ENCODE assay signal across 8 cellular contexts in the genomic region with DNA sequence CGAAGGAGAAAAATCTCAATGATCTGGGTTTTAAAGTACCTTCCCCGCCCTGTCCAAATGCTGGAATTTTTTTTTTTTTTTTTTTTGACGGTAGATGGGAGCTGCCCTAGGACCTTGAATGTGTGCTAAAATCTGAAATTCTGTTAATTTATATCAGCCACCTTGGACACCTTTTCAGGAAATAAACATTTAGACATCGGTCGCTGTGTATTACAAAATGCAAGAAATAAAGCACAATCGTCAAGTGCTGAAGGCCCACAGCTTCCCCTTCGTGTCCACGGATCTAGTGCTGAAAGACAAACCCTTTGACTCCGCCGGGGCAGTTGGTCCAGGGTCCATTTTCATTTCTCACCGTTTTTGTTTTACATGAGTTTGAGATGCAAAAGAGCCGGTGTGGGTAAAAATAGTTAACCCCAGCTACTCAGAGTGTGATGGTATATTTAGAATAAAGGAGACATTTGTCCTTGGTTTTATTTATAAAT.
DNase-seq lines count a peak whose midpoint lies in the region; ATAC-seq and TF ChIP-seq lines count a peak whose summit lies in the region.

No MANE protein-coding gene starts in this region.

- H3K4ac ChIP-seq in IMR-90 (ENCODE audit: low read depth, low read length) = peak overlapping the region; percentile 100

- H3K27ac ChIP-seq in IMR-90 (ENCODE audit: insufficient read depth, low read length) = peak overlapping the region; percentile 91
- H3K27ac ChIP-seq in VCaP = peak overlapping the region; percentile 100
- peak overlapping the region; percentile 88 to 99 for H3K27ac ChIP-seq in uterus

- peak overlapping the region; percentile 91 for H3K18ac ChIP-seq in IMR-90 (ENCODE audit: low read depth, low read length)

- H3K9me3 ChIP-seq in IMR-90 (ENCODE audit: control insufficient read depth, insufficient read depth, low read length) = no peaks in the 10 kb centered on the region
- H3K9me3 ChIP-seq in mucosa of stomach (ENCODE audit: control insufficient read depth, low read length) = no peaks in the 10 kb centered on the region
- no peaks in the 10 kb centered on the region for H3K9me3 ChIP-seq in uterus

- dilution Hi-C loops in IMR-90 (cut with HindIII; ENCODE audit: low sequenced_read_pairs, unreplicated experiment) = loop anchor here (25.0 kb wide), 1 partner anchor 127 kb away; no protein-coding TSS in a partner anchor

- peaks cover 12 to 34% of the 10 kb centered on the region in 2 experiments for H3K79me1 ChIP-seq in IMR-90 (ENCODE audit: low read depth in 1 of 2, low read length in 2 of 2)

- peak overlapping the region; percentile 98 for H2AK5ac ChIP-seq in IMR-90 (ENCODE audit: low read depth, low read length)

- peak overlapping the region; percentile 87 for H4K5ac ChIP-seq in IMR-90 (ENCODE audit: low read depth, low read length)

- TF ChIP-seq POLR2A in IMR-90 (IDR thresholded peaks at IDR 0.05; ENCODE audit: low read depth, low read length) (no peak), uterus (IDR thresholded peaks at IDR 0.05) (no peak)

- DNase-seq in GF-D8 (lab: John Stamatoyannopoulos, UW) (peak; percentile 48), IMR-90 (peak; percentile 68), epithelial cell of proximal tubule (ENCODE audit: low read depth) (no peak), uterus (peak in 1 of 2 donors; percentile 53), DMS153 treated with DMSO at 0.1 percent for 48 hours (lab: John Stamatoyannopoulos, UW; ENCODE audit: unreplicated experiment) (no peak)

- no peaks in the 10 kb centered on the region for H3K36me3 ChIP-seq in IMR-90 (ENCODE audit: control insufficient read depth, insufficient read depth, low read length)
- H3K36me3 ChIP-seq in mucosa of stomach (ENCODE audit: control insufficient read depth, insufficient read depth, low read length) = no peaks in the 10 kb centered on the region
- H3K36me3 ChIP-seq in uterus = no peaks in the 10 kb centered on the region

- H3K23ac ChIP-seq in IMR-90 (ENCODE audit: low read depth, low read length) = peak overlapping the region; percentile 100

- peaks cover 7% of the 10 kb centered on the region for H3K4me1 ChIP-seq in IMR-90 (ENCODE audit: control insufficient read depth, insufficient read depth, low read length)
- peaks cover 21% of the 10 kb centered on the region for H3K4me1 ChIP-seq in mucosa of stomach (ENCODE audit: control insufficient read depth, insufficient read depth, low read length)
- H3K4me1 ChIP-seq in uterus = no peaks in the 10 kb centered on the region

- H3K9me1 ChIP-seq in IMR-90 (ENCODE audit: insufficient read depth, low read length) = no peaks in the 10 kb centered on the region

- CTCF ChIA-PET in IMR-90 (lab: Yijun Ruan, JAX) = interaction anchor here (0.9 to 1.7 kb wide), 6 partner anchors 73 to 114 kb away, joined by 3 to 7 read pairs (median 3); a partner anchor contains a TSS

- in situ Hi-C loops in IMR-90 (cut with MboI; ENCODE audit: low sequenced_read_pairs) = loop anchor here (5.0 to 25.0 kb wide), 2 partner anchors 72 to 1823 kb away; a partner anchor contains a TSS

- intact Hi-C loops in IMR-90 (cut with micrococcal nuclease) = loop anchor here (1.0 to 10.0 kb wide), 6 partner anchors 72 to 185 kb away; a partner anchor contains a TSS
- intact Hi-C loops in uterus (cut with DNase I; ENCODE audit: low total_unique reads) = loop anchor here (5.0 kb wide), 2 partner anchors 92 to 107 kb away; a partner anchor contains a TSS

- peak overlapping the region; percentile 100 for H2AK9ac ChIP-seq in IMR-90 (replicated peaks; ENCODE audit: low read depth, low read length, poor library complexity)

- peak overlapping the region; percentile 44 for H3K4me3 ChIP-seq in IMR-90 (ENCODE audit: insufficient read depth, low read depth, low read length)
- peak overlapping the region; percentile 69 for H3K4me3 ChIP-seq in epithelial cell of proximal tubule (ENCODE audit: low read depth, low read length)
- H3K4me3 ChIP-seq in mucosa of stomach (ENCODE audit: low read length) = peak overlapping the region; percentile 23
- peak overlapping the region; percentile 42 to 65 for H3K4me3 ChIP-seq in uterus

- WGBS in IMR-90 (ENCODE audit: extremely low coverage in 2 of 2, insufficient read length in 1 of 2), 2 experiments = 0% methylated on average over 3 of the region's 12 CpGs; no CpG with 5 or more reads in 1 of the 2 experiments

- TF ChIP-seq CTCF in IMR-90 (conservative IDR thresholded peaks at IDR 0.05; ENCODE audit: low read depth, low read length) (no peak), VCaP (conservative IDR thresholded peaks at IDR 0.05) (no peak), epithelial cell of proximal tubule (conservative IDR thresholded peaks at IDR 0.05; ENCODE audit: low read depth, low read length) (no peak), uterus (IDR thresholded peaks at IDR 0.05) (no peak)

- peak overlapping the region; percentile 96 to 97 for H4K8ac ChIP-seq in IMR-90 (ENCODE audit: low read depth in 2 of 2, low read length in 2 of 2)

- peak overlapping the region; percentile 100 for H3K14ac ChIP-seq in IMR-90 (replicated peaks; ENCODE audit: low read depth, low read length)

- no TSS peak for BruUV-seq in IMR-90 (replicated peaks; lab: Mats Ljungman, UMichigan)

- no peak for TF ChIP-seq RAD21 in IMR-90 (IDR thresholded peaks at IDR 0.05; ENCODE audit: low read length)

- H3K56ac ChIP-seq in IMR-90 (ENCODE audit: extremely low read depth, insufficient read depth, low read length) = peak overlapping the region; percentile 100

- H3K4me2 ChIP-seq in IMR-90 (ENCODE audit: low read depth, low read length) = peak overlapping the region; percentile 82

- peak overlapping the region; percentile 96 for H2BK120ac ChIP-seq in IMR-90 (ENCODE audit: low read depth, low read length)

- POLR2A ChIA-PET in IMR-90 (lab: Charles Lee; ENCODE audit: unreplicated experiment) = interaction anchor here (0.6 to 3.5 kb wide), 11 partner anchors 9 to 1812 kb away, joined by 3 to 19 read pairs (median 5); a partner anchor contains a TSS

- H3K9ac ChIP-seq in IMR-90 (ENCODE audit: low read depth, low read length) (peak overlapping the region; percentile 83), mucosa of stomach (ENCODE audit: low read length) (peak overlapping the region; percentile 93)

- no peaks in the 10 kb centered on the region for H4K20me1 ChIP-seq in IMR-90 (ENCODE audit: insufficient read depth, low read length)

- peak overlapping the region; percentile 91 for H2AFZ ChIP-seq in IMR-90 (replicated peaks; ENCODE audit: low read length, poor library complexity)

- H2BK20ac ChIP-seq in IMR-90 (ENCODE audit: low read depth, low read length) = peak overlapping the region; percentile 87

- H4K91ac ChIP-seq in IMR-90 (ENCODE audit: insufficient read depth, low read depth, low read length) = peak overlapping the region; percentile 99

- ATAC-seq in IMR-90 (ENCODE audit: low read depth) = no peak
- ATAC-seq in HG03442 (IDR thresholded peaks at IDR 0.05; ENCODE audit: unreplicated experiment) = no peak

- H2BK15ac ChIP-seq in IMR-90 (ENCODE audit: low read depth, low read length) = peak overlapping the region; percentile 89

- H3K27me3 ChIP-seq in IMR-90 (ENCODE audit: control insufficient read depth, insufficient read depth, low read length) (no peaks in the 10 kb centered on the region), mucosa of stomach (ENCODE audit: control insufficient read depth, insufficient read depth, low read length) (no peaks in the 10 kb centered on the region), uterus (no peaks in the 10 kb centered on the region)

- H2BK5ac ChIP-seq in IMR-90 (ENCODE audit: low read depth, low read length, poor library complexity, severe bottlenecking) = peak overlapping the region; percentile 95

TF ChIP-seq in IMR-90, 13 proteins besides CTCF, POLR2A, EP300 and RAD21:
- TF ChIP-seq FOS (IDR thresholded peaks at IDR 0.05; ENCODE audit: low read depth, low read length) (no peak), CHD1 (IDR thresholded peaks at IDR 0.05; ENCODE audit: low read depth, low read length) (no peak), MXI1 (IDR thresholded peaks at IDR 0.05; ENCODE audit: borderline replicate concordance, low read depth, low read length) (peak; percentile 18; the same call in 1 of the 2 replicates), BHLHE40 (IDR thresholded peaks at IDR 0.05; ENCODE audit: low read depth, low read length) (no peak), RFX5 (IDR thresholded peaks at IDR 0.05; ENCODE audit: low read depth, low read length) (no peak), MAZ (IDR thresholded peaks at IDR 0.05; ENCODE audit: borderline replicate concordance, low read depth, low read length) (no peak), CEBPB (IDR thresholded peaks at IDR 0.05; ENCODE audit: low read depth, low read length) (no peak), NFE2L2 (IDR thresholded peaks at IDR 0.05; ENCODE audit: low read depth, low read length) (no peak), SMC3 (IDR thresholded peaks at IDR 0.05; ENCODE audit: low read depth, low read length) (peak; percentile 21; the same call in 1 of the 2 replicates), MAFK (IDR thresholded peaks at IDR 0.05; ENCODE audit: low read depth, low read length) (no peak), RCOR1 (IDR thresholded peaks at IDR 0.05; ENCODE audit: insufficient replicate concordance, low read length) (peak; percentile 24)
- TF ChIP-seq, protein P1, sequence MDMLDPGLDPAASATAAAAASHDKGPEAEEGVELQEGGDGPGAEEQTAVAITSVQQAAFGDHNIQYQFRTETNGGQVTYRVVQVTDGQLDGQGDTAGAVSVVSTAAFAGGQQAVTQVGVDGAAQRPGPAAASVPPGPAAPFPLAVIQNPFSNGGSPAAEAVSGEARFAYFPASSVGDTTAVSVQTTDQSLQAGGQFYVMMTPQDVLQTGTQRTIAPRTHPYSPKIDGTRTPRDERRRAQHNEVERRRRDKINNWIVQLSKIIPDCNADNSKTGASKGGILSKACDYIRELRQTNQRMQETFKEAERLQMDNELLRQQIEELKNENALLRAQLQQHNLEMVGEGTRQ (IDR thresholded peaks at IDR 0.05; ENCODE audit: low read depth, low read length) = no peak
- TF ChIP-seq, protein P2, sequence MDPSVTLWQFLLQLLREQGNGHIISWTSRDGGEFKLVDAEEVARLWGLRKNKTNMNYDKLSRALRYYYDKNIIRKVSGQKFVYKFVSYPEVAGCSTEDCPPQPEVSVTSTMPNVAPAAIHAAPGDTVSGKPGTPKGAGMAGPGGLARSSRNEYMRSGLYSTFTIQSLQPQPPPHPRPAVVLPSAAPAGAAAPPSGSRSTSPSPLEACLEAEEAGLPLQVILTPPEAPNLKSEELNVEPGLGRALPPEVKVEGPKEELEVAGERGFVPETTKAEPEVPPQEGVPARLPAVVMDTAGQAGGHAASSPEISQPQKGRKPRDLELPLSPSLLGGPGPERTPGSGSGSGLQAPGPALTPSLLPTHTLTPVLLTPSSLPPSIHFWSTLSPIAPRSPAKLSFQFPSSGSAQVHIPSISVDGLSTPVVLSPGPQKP (IDR thresholded peaks at IDR 0.05; ENCODE audit: borderline replicate concordance, low read depth, low read length) = no peak

Comparison
In these comparisons a context has a peak if more than half of its experiments do, and no peak if none do; other contexts are left out.
1. DNase-seq: peak in GF-D8 (single experiment) and IMR-90 (single experiment); none in epithelial cell of proximal tubule (single experiment) and DMS153 treated with DMSO at 0.1 percent for 48 hours (single experiment).
2. Peak in every context shown above with its lines, with median percentiles within 50 percentile points of each other: H3K27ac ChIP-seq and H3K4me3 ChIP-seq.